ENCODE assay signal across 24 cellular contexts in the genomic region with DNA sequence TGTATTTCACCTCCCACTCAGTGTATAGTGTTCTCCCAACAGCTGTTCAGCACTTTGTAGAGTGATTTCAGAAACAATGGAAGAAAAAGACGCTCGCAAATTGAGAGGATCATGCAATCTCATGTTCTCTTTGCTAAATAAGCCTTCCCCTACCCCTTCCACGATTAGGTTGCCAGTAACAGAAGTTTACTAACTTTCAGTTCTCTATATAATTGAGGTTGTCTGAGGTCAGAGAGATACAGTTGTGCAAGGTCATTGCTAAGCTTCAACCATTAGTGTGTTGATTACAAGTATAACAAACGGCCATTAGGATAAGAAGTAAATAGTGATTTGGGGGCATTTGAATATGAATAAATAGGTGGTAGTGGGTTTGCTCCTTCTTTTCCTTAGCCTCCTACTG.
"Had no signal": no experiment of that assay in that cellular context is flagged by ENCODE, and none has a peak within 500 bp of the region (broad histone marks: within the 10 kb centered on the region; RNA-seq: fewer than 3 reads in every experiment).

No MANE protein-coding gene starts in this region.

- H3K4me3 Mint-ChIP-seq: activated CD4-positive, alpha-beta memory T cell treated with anti-CD3 and anti-CD28 coated beads for 36 hours; activated CD4-positive, alpha-beta T cell treated with anti-CD3 and anti-CD28 coated beads for 36 hours; activated T-helper 1 cell treated with anti-CD3 and anti-CD28 coated beads, Interleukin-12 subunit alpha, Interleukin-12 subunit beta, Interleukin-2, Interleukin-4 antibody, amounts not matched to agents 30 ng/mL and 10 ng/mL and 1 ng/mL, durations not matched to agents 14 hours and 24 hours and 36 hours; memory B cell; naive B cell; stimulated activated effector memory CD8-positive, alpha-beta T cell treated with anti-CD3 and anti-CD28 coated beads, Interleukin-12 subunit alpha, Interleukin-12 subunit beta, amount 100 ng/mL, for 72 hours; type B pancreatic cell; WTC11 had no signal

- H3K9me3 ChIP-seq: breast epithelium, mucosa of descending colon, psoas muscle, stomach had no signal

- ATAC-seq: activated CD4-positive, alpha-beta T cell treated with anti-CD3 and anti-CD28 coated beads for 36 hours; activated naive CD4-positive, alpha-beta T cell treated with anti-CD3 and anti-CD28 coated beads, Interleukin-2, amount 50 U/mL, for 72 hours; mucosa of descending colon; psoas muscle; right cardiac atrium; stimulated activated effector memory CD8-positive, alpha-beta T cell treated with anti-CD3 and anti-CD28 coated beads, Interleukin-12 subunit alpha, Interleukin-12 subunit beta, amount 100 ng/mL, for 72 hours; WTC11 had no signal

- H3K4me1 ChIP-seq: adrenal gland, breast epithelium, left ventricle myocardium inferior, psoas muscle had no signal

- H3K27me3 ChIP-seq: adrenal gland, breast epithelium, stomach had no signal

- H3K36me3 ChIP-seq: adrenal gland, breast epithelium, left ventricle myocardium inferior, stomach had no signal

- H3K27ac Mint-ChIP-seq: activated CD4-positive, alpha-beta memory T cell treated with anti-CD3 and anti-CD28 coated beads for 36 hours; activated CD4-positive, alpha-beta T cell treated with anti-CD3 and anti-CD28 coated beads for 36 hours; activated naive CD4-positive, alpha-beta T cell treated with anti-CD3 and anti-CD28 coated beads, Interleukin-2, amount 50 U/mL, for 72 hours; activated T-helper 1 cell treated with anti-CD3 and anti-CD28 coated beads, Interleukin-12 subunit alpha, Interleukin-12 subunit beta, Interleukin-2, Interleukin-4 antibody, amounts not matched to agents 30 ng/mL and 10 ng/mL and 1 ng/mL, durations not matched to agents 14 hours and 24 hours and 36 hours; memory B cell; naive B cell; stimulated activated effector memory CD8-positive, alpha-beta T cell treated with anti-CD3 and anti-CD28 coated beads, Interleukin-12 subunit alpha, Interleukin-12 subunit beta, amount 100 ng/mL, for 72 hours; type B pancreatic cell; WTC11 had no signal

- H3K27ac ChIP-seq: adrenal gland, breast epithelium, coronary artery, left ventricle myocardium inferior, psoas muscle, skin epidermis, stomach had no signal

- H3K4me3 ChIP-seq: adrenal gland, breast epithelium, coronary artery, left ventricle myocardium inferior, mucosa of descending colon, psoas muscle, skin epidermis, stomach had no signal

- H3K4me1 Mint-ChIP-seq: activated CD4-positive, alpha-beta T cell treated with anti-CD3 and anti-CD28 coated beads for 36 hours; naive B cell; stimulated activated effector memory CD8-positive, alpha-beta T cell treated with anti-CD3 and anti-CD28 coated beads, Interleukin-12 subunit alpha, Interleukin-12 subunit beta, amount 100 ng/mL, for 72 hours had no signal

- H3K27me3 Mint-ChIP-seq: activated CD4-positive, alpha-beta memory T cell treated with anti-CD3 and anti-CD28 coated beads for 36 hours; activated CD4-positive, alpha-beta T cell treated with anti-CD3 and anti-CD28 coated beads for 36 hours; memory B cell; naive B cell; type B pancreatic cell had no signal

- DNase-seq: activated CD4-positive, alpha-beta memory T cell treated with anti-CD3 and anti-CD28 coated beads for 36 hours; activated CD4-positive, alpha-beta T cell treated with anti-CD3 and anti-CD28 coated beads for 36 hours; activated gamma-delta T cell treated with Interleukin-2 at 50 U/mL for 16 hours; activated T-cell treated with anti-CD3 and anti-CD28 coated beads for 4 hours; adrenal gland; effector CD4-positive, alpha-beta T cell; head of caudate nucleus; left ventricle myocardium inferior; mucosa of descending colon; naive B cell; psoas muscle; right cardiac atrium; stimulated activated CD4-positive, alpha-beta T cell treated with anti-CD3 and anti-CD28 coated beads, Interleukin-15, amount 100 ng/mL, for 24 hours; stimulated activated CD4-positive, alpha-beta T cell treated with anti-CD3 and anti-CD28 coated beads, Interleukin-4, amount 100 ng/mL, for 1 hour; stomach had no signal

- H3K36me3 Mint-ChIP-seq: activated CD4-positive, alpha-beta memory T cell treated with anti-CD3 and anti-CD28 coated beads for 36 hours; activated naive CD4-positive, alpha-beta T cell treated with anti-CD3 and anti-CD28 coated beads, Interleukin-2, amount 50 U/mL, for 72 hours; memory B cell; naive B cell; stimulated activated effector memory CD8-positive, alpha-beta T cell treated with anti-CD3 and anti-CD28 coated beads, Interleukin-12 subunit alpha, Interleukin-12 subunit beta, amount 100 ng/mL, for 72 hours; type B pancreatic cell had no signal
